ENCODE assay signal across 8 cellular contexts in genomic region chr17:45135192-45135977, GRCh38. TPM values are rescaled to one million over a fixed set of nuclear protein-coding genes. Genes with fewer than 3 reads are reported as not detected.
DNase-seq lines count a peak whose midpoint lies in the region; ATAC-seq and TF ChIP-seq lines count a peak whose summit lies in the region.

TSS of gene ACBD4 (plus strand) at chr17:45135687. CDS start at chr17:45136145, 458 bp downstream.

- DNase-seq in C1 segment of cervical spinal cord (lab: John Stamatoyannopoulos, UW) (peak; percentile 61 to 97 (median 90)), GM19240 (ENCODE audit: insufficient read length, low spot score) (peak; percentile 98), NCI-H526 (lab: John Stamatoyannopoulos, UW) (peak; percentile 98 to 99), coronary artery (ENCODE audit: low spot score) (peak; percentile 97), left kidney (ENCODE audit: low read depth, low spot score) (peak; percentile 99)
- DNase-seq in activated CD4-positive, alpha-beta T cell treated with anti-CD3 and anti-CD28 coated beads, Interleukin-2, amount 10 ng/mL, durations not matched to agents 24 days and 14 days: peak; percentile 99
- DNase-seq in stimulated activated CD4-positive, alpha-beta T cell treated with anti-CD3 and anti-CD28 coated beads, Interleukin-2, amount 100 ng/mL, for 24 hours: peak; percentile 97 to 99

- H3K4me1 Mint-ChIP-seq in activated CD4-positive, alpha-beta T cell treated with anti-CD3 and anti-CD28 coated beads, Interleukin-2, amount 10 ng/mL, durations not matched to agents 24 days and 14 days: peaks cover 8% of the 10 kb centered on the region

- peak; percentile 100 for TF ChIP-seq CTCF in coronary artery (IDR thresholded peaks at IDR 0.05)

- peaks cover 11% of the 10 kb centered on the region for H3K27me3 Mint-ChIP-seq in activated CD4-positive, alpha-beta T cell treated with anti-CD3 and anti-CD28 coated beads, Interleukin-2, amount 10 ng/mL, durations not matched to agents 24 days and 14 days

- H3K36me3 Mint-ChIP-seq in activated CD4-positive, alpha-beta T cell treated with anti-CD3 and anti-CD28 coated beads, Interleukin-2, amount 10 ng/mL, durations not matched to agents 24 days and 14 days (ENCODE audit: low read depth): peaks cover 6% of the 10 kb centered on the region

- H3K27ac ChIP-seq in coronary artery: peak within 1 kb of the TSS; percentile 89 to 94

- H3K4me3 Mint-ChIP-seq in activated CD4-positive, alpha-beta T cell treated with anti-CD3 and anti-CD28 coated beads, Interleukin-2, amount 10 ng/mL, durations not matched to agents 24 days and 14 days: peak within 1 kb of the TSS; percentile 88

- H3K4me3 ChIP-seq in coronary artery: peak within 1 kb of the TSS; percentile 76

- peak within 1 kb of the TSS; percentile 81 for H3K27ac Mint-ChIP-seq in activated CD4-positive, alpha-beta T cell treated with anti-CD3 and anti-CD28 coated beads, Interleukin-2, amount 10 ng/mL, durations not matched to agents 24 days and 14 days

- no peaks in the 10 kb centered on the region for H3K9me3 Mint-ChIP-seq in activated CD4-positive, alpha-beta T cell treated with anti-CD3 and anti-CD28 coated beads, Interleukin-2, amount 10 ng/mL, durations not matched to agents 24 days and 14 days

- peak; percentile 60 for ATAC-seq in HG03469 (IDR thresholded peaks at IDR 0.05; ENCODE audit: unreplicated experiment)

- intact Hi-C loops in activated CD4-positive, alpha-beta T cell treated with anti-CD3 and anti-CD28 coated beads, Interleukin-2, amount 10 ng/mL, durations not matched to agents 24 days and 14 days (cut with micrococcal nuclease): loop anchor here (1.0 to 2.0 kb wide), 5 partner anchors 13 to 75 kb away; partner anchors contain the start of genes HEXIM1, HEXIM2 and NMT1

RNA-seq across cellular contexts. Expression of gene ACBD4, which starts in this region (rescaled TPM):
- 13.5 and 14.7 TPM in 2 replicates for total RNA-seq in activated CD4-positive, alpha-beta T cell treated with anti-CD3 and anti-CD28 coated beads, Interleukin-2, amount 10 ng/mL, durations not matched to agents 24 days and 14 days

Comparison
In these comparisons a context has a peak if more than half of its experiments do, and no peak if none do; other contexts are left out.
1. Peak in every context shown above with its lines: DNase-seq, ATAC-seq, H3K4me3 ChIP-seq and H3K27ac ChIP-seq.